ENCODE assay signal across 23 cellular contexts in the genomic region with DNA sequence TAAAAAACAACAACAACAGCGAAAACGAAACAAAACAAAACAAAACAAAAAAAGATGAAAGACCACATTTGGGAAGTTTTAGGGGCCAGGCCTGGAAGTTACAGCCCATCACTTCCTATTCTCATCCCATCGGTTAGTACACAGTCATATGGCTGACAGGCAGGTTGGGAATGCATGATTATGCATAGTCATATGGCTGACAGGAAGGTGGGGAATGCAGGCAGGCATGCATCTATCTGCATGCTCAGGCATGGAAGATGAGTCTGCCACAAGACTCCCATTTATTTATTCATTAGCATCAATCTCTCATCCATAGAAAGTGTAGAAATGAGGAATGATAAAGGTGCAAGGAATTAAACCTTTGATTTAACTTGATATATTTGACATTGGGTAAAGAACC.
"Had no signal": no experiment of that assay in that cellular context is flagged by ENCODE, and none has a peak within 500 bp of the region (broad histone marks: within the 10 kb centered on the region; RNA-seq: fewer than 3 reads in every experiment).

No MANE protein-coding gene starts in this region.

- H3K36me3 ChIP-seq: left ventricle myocardium inferior, prostate gland, right atrium auricular region, thyroid gland had no signal

- H3K9me3 ChIP-seq: left ventricle myocardium inferior, mucosa of descending colon, prostate gland, right atrium auricular region, thyroid gland had no signal

- H3K27me3 ChIP-seq: right atrium auricular region, thyroid gland had no signal

- FAIRE-seq: endothelial cell of umbilical vein, TTC549 had no signal

- H3K4me3 ChIP-seq: left ventricle myocardium inferior, mucosa of descending colon, prostate gland, right atrium auricular region, thyroid gland had no signal

- H3K4me1 ChIP-seq: left ventricle myocardium inferior, prostate gland, right atrium auricular region, thyroid gland had no signal

- H3K27ac ChIP-seq: left ventricle myocardium inferior, prostate gland, right atrium auricular region, thyroid gland had no signal

- ATAC-seq: activated naive CD8-positive, alpha-beta T cell treated with anti-CD3 and anti-CD28 coated beads, Interleukin-2, amount 50 U/mL, for 24 hours; activated T-cell treated with anti-CD3 and anti-CD28 coated beads, Interleukin-2, amount 50 U/mL, for 4 hours; mucosa of descending colon had no signal

- DNase-seq: activated B cell treated with CpG ODN at 0.5 μM for 24 hours; activated CD4-positive, alpha-beta T cell treated with anti-CD3 and anti-CD28 coated beads, Interleukin-2, amount 10 ng/mL, durations not matched to agents 7 days and 5 days; activated CD8-positive, alpha-beta memory T cell treated with anti-CD3 and anti-CD28 coated beads, Interleukin-2, amount 50 U/mL, for 4 hours; activated naive CD4-positive, alpha-beta T cell treated with anti-CD3 and anti-CD28 coated beads, Interleukin-2, amount 10 ng/mL, durations not matched to agents 7 days and 5 days; activated naive CD8-positive, alpha-beta T cell treated with anti-CD3 and anti-CD28 coated beads, Interleukin-2, amount 50 U/mL, for 24 hours; activated T-cell treated with anti-CD3 and anti-CD28 coated beads, Interleukin-2, amount 50 U/mL, for 4 hours; anterior cingulate cortex; cerebellar nuclear complex; effector memory CD4-positive, alpha-beta T cell; foreskin melanocyte; glutamatergic neuron; left ventricle myocardium inferior; mucosa of descending colon; naive B cell; stimulated activated CD4-positive, alpha-beta T cell treated with anti-CD3 and anti-CD28 coated beads, Interleukin-12 subunit alpha, Interleukin-12 subunit beta, amount 100 ng/mL, for 4 hours; stimulated activated CD4-positive, alpha-beta T cell treated with anti-CD3 and anti-CD28 coated beads, Interleukin-1b, Interleukin-23, amount 100 ng/mL, for 48 hours; stimulated activated CD8-positive, alpha-beta memory T cell treated with anti-CD3 and anti-CD28 coated beads, Interleukin-4, amount 100 ng/mL, for 48 hours; stimulated activated naive CD4-positive, alpha-beta T cell; thyroid gland had no signal
